Comparison of ENCODE assay signal across 20 cellular contexts in the genomic region with DNA sequence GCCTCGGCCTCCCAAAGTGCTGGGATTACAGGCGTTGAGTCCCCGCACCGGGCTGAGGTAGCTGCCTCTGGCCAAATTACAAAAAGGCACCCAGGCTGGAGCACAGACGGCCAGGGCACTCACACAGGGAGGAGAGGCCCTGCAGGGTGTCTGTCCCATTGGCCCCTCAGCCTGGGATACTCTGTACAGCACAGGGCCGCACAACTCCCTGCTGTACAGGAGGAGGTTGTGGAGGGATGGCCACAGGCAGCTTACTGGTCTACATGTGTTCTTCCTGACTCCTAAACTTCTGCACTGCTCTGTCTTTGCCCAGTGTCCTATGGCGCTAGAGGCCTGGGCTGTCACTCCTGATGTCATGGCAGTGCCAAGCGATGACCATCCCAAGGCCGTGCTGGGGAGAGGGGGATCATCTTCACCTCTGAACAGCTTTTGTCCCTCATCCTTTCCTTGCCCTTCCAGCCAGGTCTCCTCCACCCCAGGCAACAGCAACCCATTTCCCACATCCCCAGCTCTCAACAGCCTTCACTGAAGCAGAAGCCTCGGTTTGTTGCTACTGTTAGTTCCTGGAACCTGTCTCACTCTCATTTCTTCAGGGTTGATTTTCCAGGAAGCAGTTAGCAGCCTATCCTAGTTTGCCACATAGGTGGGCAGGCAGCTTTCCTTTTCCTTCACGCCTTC. TPM values are rescaled to one million over a fixed set of nuclear protein-coding genes. Genes with fewer than 3 reads are reported as not detected.
DNase-seq lines count a peak whose midpoint lies in the region; ATAC-seq, FAIRE-seq and TF ChIP-seq lines count a peak whose summit lies in the region.
"Had no signal": no experiment of that assay in that cellular context is flagged by ENCODE, and none has a peak within 500 bp of the region (broad histone marks: within the 10 kb centered on the region; RNA-seq: fewer than 3 reads in every experiment).

No MANE protein-coding gene starts in this region.

- H3K9me3 Mint-ChIP-seq in CD8-positive, alpha-beta T cell, result no peaks in the 10 kb centered on the region
- H3K9me3 Mint-ChIP-seq in astrocyte (ENCODE audit: unreplicated experiment), result no peaks in the 10 kb centered on the region
- peaks cover 3% of the 10 kb centered on the region for H3K9me3 Mint-ChIP-seq in neural crest cell

- H2BK15ac ChIP-seq in IMR-90 (ENCODE audit: low read depth, low read length), result no peak overlapping the region

- H3K4ac ChIP-seq in IMR-90 (ENCODE audit: low read depth, low read length), result no peak overlapping the region

- no peaks in the 10 kb centered on the region for H3K36me3 ChIP-seq in CD8-positive, alpha-beta T cell (ENCODE audit: insufficient read depth, low read length)
- H3K36me3 ChIP-seq in IMR-90 (ENCODE audit: control insufficient read depth, insufficient read depth, low read length) (peaks cover 6% of the 10 kb centered on the region), astrocyte (ENCODE audit: insufficient read depth, low read length) (no peaks in the 10 kb centered on the region)
- H3K36me3 ChIP-seq: pancreas had no signal

- DNase-seq in CD8-positive, alpha-beta T cell, result no peak
- DNase-seq in IMR-90 (no peak), astrocyte (ENCODE audit: low read depth) (no peak), neural crest cell (ENCODE audit: low read depth, low spot score) (no peak), superior temporal gyrus (ENCODE audit: extremely low spot score) (no peak), NCI-H1105 treated with DMSO at 0.1 percent for 48 hours (lab: John Stamatoyannopoulos, UW) (no peak), HUDEP-2 (lab: John Stamatoyannopoulos, UW; ENCODE audit: unreplicated experiment in 76 of 76) (no peak)
- DNase-seq: activated CD4-positive, alpha-beta T cell treated with anti-CD3 and anti-CD28 coated beads, Interleukin-2, amount 50 U/mL, for 48 hours; activated effector memory CD4-positive, alpha-beta T cell treated with anti-CD3 and anti-CD28 coated beads, Interleukin-2, amount 50 U/mL, for 16 hours; BE2C; DMS153; heart left ventricle; NCI-H1092; NCI-H526 treated with DMSO at 0.1 percent for 48 hours; pancreas; PC-9; stimulated activated CD4-positive, alpha-beta T cell treated with anti-CD3 and anti-CD28 coated beads, Interleukin-1b, Interleukin-23, amount 100 ng/mL, for 48 hours had no signal

- H2AK5ac ChIP-seq in IMR-90 (ENCODE audit: low read depth, low read length), result no peak overlapping the region; the same call in 1 of the 2 replicates

- CTCF ChIA-PET in CD8-positive, alpha-beta T cell (lab: Charles Lee), result interaction anchor here (1.6 to 1.7 kb wide), 2 partner anchors 19 to 164 kb away, joined by 4 to 5 read pairs; no protein-coding TSS in a partner anchor
- CTCF ChIA-PET in IMR-90 (lab: Yijun Ruan, JAX), result interaction anchor here (0.6 kb wide), 1 partner anchor 85 kb away, joined by 3 read pairs; no protein-coding TSS in a partner anchor

- peaks cover 4% of the 10 kb centered on the region for H3K9me1 ChIP-seq in IMR-90 (ENCODE audit: insufficient read depth, low read length)

- peaks cover 16% of the 10 kb centered on the region for H3K36me3 Mint-ChIP-seq in CD8-positive, alpha-beta T cell
- H3K36me3 Mint-ChIP-seq in astrocyte (ENCODE audit: low read depth, unreplicated experiment) (peaks cover 5% of the 10 kb centered on the region), neural crest cell (ENCODE audit: low read depth) (peaks cover 10% of the 10 kb centered on the region)

- peaks cover 16% of the 10 kb centered on the region for H3K4me1 ChIP-seq in CD8-positive, alpha-beta T cell (ENCODE audit: insufficient read depth, low read length)
- peaks cover 6% of the 10 kb centered on the region for H3K4me1 ChIP-seq in IMR-90 (ENCODE audit: control insufficient read depth, insufficient read depth, low read length)
- peaks cover 12% of the 10 kb centered on the region for H3K4me1 ChIP-seq in astrocyte (ENCODE audit: insufficient read depth, low read length)
- H3K4me1 ChIP-seq: BE2C had no signal

- TF ChIP-seq POLR2A in IMR-90 (IDR thresholded peaks at IDR 0.05; ENCODE audit: low read depth, low read length), result no peak

- H3K79me1 ChIP-seq in IMR-90 (ENCODE audit: low read depth in 1 of 2, low read length in 2 of 2), result peaks cover 12 to 23% of the 10 kb centered on the region in 2 experiments; a peak in 3 of 4 replicates

- no peaks in the 10 kb centered on the region for H3K27me3 Mint-ChIP-seq in CD8-positive, alpha-beta T cell (ENCODE audit: low read depth)
- no peaks in the 10 kb centered on the region for H3K27me3 Mint-ChIP-seq in astrocyte (ENCODE audit: low read depth, unreplicated experiment)
- no peaks in the 10 kb centered on the region for H3K27me3 Mint-ChIP-seq in neural crest cell (ENCODE audit: low read depth)

- H3K18ac ChIP-seq in IMR-90 (ENCODE audit: low read depth, low read length), result no peak overlapping the region

- H2AK9ac ChIP-seq in IMR-90 (replicated peaks; ENCODE audit: low read depth, low read length, poor library complexity), result peak overlapping the region; percentile 24

- no peak for TF ChIP-seq CTCF in CD8-positive, alpha-beta T cell (IDR thresholded peaks at IDR 0.05)
- no peak for TF ChIP-seq CTCF in IMR-90 (conservative IDR thresholded peaks at IDR 0.05; ENCODE audit: low read depth, low read length)
- TF ChIP-seq CTCF in astrocyte (IDR thresholded peaks at IDR 0.05; ENCODE audit: insufficient read depth, low read depth, low read length), result no peak
- no peak for TF ChIP-seq CTCF in neural crest cell (conservative IDR thresholded peaks at IDR 0.05)

- H3K23ac ChIP-seq in IMR-90 (ENCODE audit: low read depth, low read length), result no peak overlapping the region

- ATAC-seq in CD8-positive, alpha-beta T cell, result no peak
- no peak for ATAC-seq in IMR-90 (ENCODE audit: low read depth)
- ATAC-seq: heart left ventricle, pancreas had no signal

- dilution Hi-C loops in IMR-90 (cut with HindIII; ENCODE audit: low sequenced_read_pairs, unreplicated experiment), result no loop called here

- H3K9ac ChIP-seq in IMR-90 (ENCODE audit: low read depth, low read length) (no peak overlapping the region), astrocyte (ENCODE audit: low read length) (no peak overlapping the region)
- H3K9ac ChIP-seq: KMS-11 had no signal

- no peak overlapping the region for H2BK20ac ChIP-seq in IMR-90 (ENCODE audit: low read depth, low read length)

- no TSS peak for BruUV-seq in IMR-90 (replicated peaks; lab: Mats Ljungman, UMichigan)

- no peak overlapping the region for H3K27ac Mint-ChIP-seq in CD8-positive, alpha-beta T cell
- H3K27ac Mint-ChIP-seq in astrocyte (ENCODE audit: unreplicated experiment) (no peak overlapping the region), neural crest cell (ENCODE audit: unreplicated experiment) (peak overlapping the region; percentile 43)

- no peak overlapping the region for H3K4me2 ChIP-seq in IMR-90 (ENCODE audit: low read depth, low read length)
- H3K4me2 ChIP-seq in astrocyte (ENCODE audit: low read length), result no peak overlapping the region
- H3K4me2 ChIP-seq: KMS-11 had no signal

- intact Hi-C loops in CD8-positive, alpha-beta T cell (cut with DNase I, micrococcal nuclease), result loop anchor here (5.0 to 10.0 kb wide), 6 partner anchors 222 to 1868 kb away; a partner anchor contains a TSS
- intact Hi-C loops in IMR-90 (cut with micrococcal nuclease), result no loop called here

- no peak overlapping the region for H3K56ac ChIP-seq in IMR-90 (ENCODE audit: extremely low read depth, insufficient read depth, low read length)

- H3K9me3 ChIP-seq in CD8-positive, alpha-beta T cell (ENCODE audit: low read length), result no peaks in the 10 kb centered on the region
- no peaks in the 10 kb centered on the region for H3K9me3 ChIP-seq in IMR-90 (ENCODE audit: control insufficient read depth, insufficient read depth, low read length)
- no peaks in the 10 kb centered on the region for H3K9me3 ChIP-seq in astrocyte (ENCODE audit: insufficient read depth, low read depth, low read length)
- H3K9me3 ChIP-seq: BE2C, heart left ventricle, pancreas had no signal

- no peak overlapping the region for H2AFZ ChIP-seq in IMR-90 (replicated peaks; ENCODE audit: low read length, poor library complexity)
- no peak overlapping the region for H2AFZ ChIP-seq in astrocyte (ENCODE audit: low read depth, low read length)
- H2AFZ ChIP-seq: PC-9 had no signal

- no peak for FAIRE-seq in astrocyte (lab: Jason Lieb, UNC)
- FAIRE-seq: GM12892, pancreas, TTC549 had no signal

- H3K79me2 ChIP-seq in astrocyte (ENCODE audit: insufficient read depth, low read length), result peaks cover 32% of the 10 kb centered on the region

- no peak overlapping the region for H4K91ac ChIP-seq in IMR-90 (ENCODE audit: insufficient read depth, low read depth, low read length)

- H3K27me3 ChIP-seq in CD8-positive, alpha-beta T cell (ENCODE audit: insufficient read depth, low read length), result no peaks in the 10 kb centered on the region
- H3K27me3 ChIP-seq in IMR-90 (ENCODE audit: control insufficient read depth, insufficient read depth, low read length) (no peaks in the 10 kb centered on the region), astrocyte (ENCODE audit: insufficient read depth, low read length) (no peaks in the 10 kb centered on the region)
- H3K27me3 ChIP-seq: BE2C, heart left ventricle, pancreas had no signal

- TF ChIP-seq RAD21 in IMR-90 (IDR thresholded peaks at IDR 0.05; ENCODE audit: low read length), result no peak

- H4K8ac ChIP-seq in IMR-90 (ENCODE audit: low read depth in 2 of 2, low read length in 2 of 2), result no peak overlapping the region

- H3K4me1 Mint-ChIP-seq in CD8-positive, alpha-beta T cell (ENCODE audit: low read depth), result peaks cover 30% of the 10 kb centered on the region
- peaks cover 14% of the 10 kb centered on the region for H3K4me1 Mint-ChIP-seq in astrocyte (ENCODE audit: low read depth, unreplicated experiment)
- peaks cover 39% of the 10 kb centered on the region for H3K4me1 Mint-ChIP-seq in neural crest cell

- in situ Hi-C loops in IMR-90 (cut with MboI; ENCODE audit: low sequenced_read_pairs), result no loop called here

- peak overlapping the region; percentile 38 for H3K4me3 Mint-ChIP-seq in CD8-positive, alpha-beta T cell
- peak overlapping the region; percentile 57 for H3K4me3 Mint-ChIP-seq in astrocyte (ENCODE audit: unreplicated experiment)
- H3K4me3 Mint-ChIP-seq in neural crest cell, result peak overlapping the region; percentile 86

- no peak overlapping the region for H2BK5ac ChIP-seq in IMR-90 (ENCODE audit: low read depth, low read length, poor library complexity, severe bottlenecking)

- no peak overlapping the region for H2BK120ac ChIP-seq in IMR-90 (ENCODE audit: low read depth, low read length)

- POLR2A ChIA-PET in CD8-positive, alpha-beta T cell (lab: Charles Lee), result no interaction called here
- POLR2A ChIA-PET in IMR-90 (lab: Charles Lee; ENCODE audit: unreplicated experiment), result interaction anchor here (0.6 kb wide), 2 partner anchors 282 to 1285 kb away, joined by 4 to 5 read pairs; no protein-coding TSS in a partner anchor

- H3K4me3 ChIP-seq in CD8-positive, alpha-beta T cell (ENCODE audit: low read depth, low read length), result no peak overlapping the region
- H3K4me3 ChIP-seq in IMR-90 (ENCODE audit: insufficient read depth, low read depth, low read length), result no peak overlapping the region
- no peak overlapping the region for H3K4me3 ChIP-seq in astrocyte (ENCODE audit: insufficient read depth, low read depth, low read length)
- H3K4me3 ChIP-seq: heart left ventricle, pancreas, PC-9 had no signal

- H4K5ac ChIP-seq in IMR-90 (ENCODE audit: low read depth, low read length), result no peak overlapping the region

- WGBS in IMR-90 (ENCODE audit: extremely low coverage in 2 of 2, insufficient read length in 1 of 2), 2 experiments, result 93% methylated on average over 4 of the region's 11 CpGs; no CpG with 5 or more reads in 1 of the 2 experiments

- H4K20me1 ChIP-seq in IMR-90 (ENCODE audit: insufficient read depth, low read length) (peaks cover 16% of the 10 kb centered on the region; the same call in 1 of the 2 replicates), astrocyte (ENCODE audit: insufficient read depth, low read length) (peaks cover 25% of the 10 kb centered on the region)

- no peak overlapping the region for H3K27ac ChIP-seq in CD8-positive, alpha-beta T cell (ENCODE audit: low read depth, low read length)
- H3K27ac ChIP-seq in IMR-90 (ENCODE audit: insufficient read depth, low read length) (no peak overlapping the region), astrocyte (ENCODE audit: low read depth, low read length) (no peak overlapping the region)
- H3K27ac ChIP-seq: heart left ventricle, KMS-11, pancreas, PC-9 had no signal

- no peak overlapping the region for H3K14ac ChIP-seq in IMR-90 (replicated peaks; ENCODE audit: low read depth, low read length)

RNA-seq across cellular contexts. Expression of a gene that starts 1.8 kb away (rescaled TPM):
- 10 to 100 TPM; 13.1 to 13.9 TPM for total RNA-seq in CD8-positive, alpha-beta T cell
- total RNA-seq in IMR-90 (2012; rRNA removed) (10.8 and 14.2 TPM in 2 replicates), astrocyte (33.7 and 41.7 TPM in 2 replicates), neural crest cell (70.6 and 75.7 TPM in 2 replicates)
- 6.9 and 9.7 TPM in 2 replicates for polyA plus RNA-seq in IMR-90 (2012; rRNA removed)
- 1.8 and 6.5 TPM in 2 replicates for polyA plus RNA-seq in IMR-90 (2012; cell fraction: cytosol; rRNA removed)
- polyA plus RNA-seq in IMR-90 (2012; cell fraction: nucleus; rRNA removed; ENCODE audit: low replicate concordance), result 10.6 and 12.1 TPM in 2 replicates
